ENCODE assay signal across 8 cellular contexts in genomic region chr11:107598225-107599139, GRCh38. TPM values are rescaled to one million over a fixed set of nuclear protein-coding genes. Genes with fewer than 3 reads are reported as not detected.
DNase-seq lines count a peak whose midpoint lies in the region; ATAC-seq and TF ChIP-seq lines count a peak whose summit lies in the region.

No MANE protein-coding gene starts in this region.

- H3K79me2 ChIP-seq in SK-N-SH (ENCODE audit: insufficient read depth): no peaks in the 10 kb centered on the region

- CTCF ChIA-PET in SK-N-SH (lab: Yijun Ruan, JAX): interaction anchor here (0.7 to 2.4 kb wide), 4 partner anchors 9 to 143 kb away, joined by 3 to 8 read pairs (median 4); no protein-coding TSS in a partner anchor

- no peak overlapping the region for H3K9ac ChIP-seq in SK-N-SH

- H3K27ac ChIP-seq in SK-N-SH (ENCODE audit: low read depth in 2 of 2, low read length in 1 of 2): no peak overlapping the region

- H3K4me3 ChIP-seq in GM12865 (ENCODE audit: low read depth, low read length) (no peak overlapping the region), SK-N-SH (ENCODE audit: low read depth in 2 of 2, low read length in 1 of 2) (no peak overlapping the region)

- no peaks in the 10 kb centered on the region for H4K20me1 ChIP-seq in SK-N-SH (ENCODE audit: insufficient read depth)

- 39% methylated on average over 6 of the region's 6 CpGs for WGBS in SK-N-SH (ENCODE audit: low lambda C conversion rate)

- DNase-seq in 8988T (peak; percentile 51), GM12865 (ENCODE audit: low read depth) (peak; percentile 32), SK-N-SH (peak; percentile 45), left kidney (ENCODE audit: low read depth, low spot score) (peak; percentile 28), NOMO-1 treated with dmso at 0.1 percent for 144 hours (lab: John Stamatoyannopoulos, UW; ENCODE audit: unreplicated experiment) (no peak), NCI-H1694 treated with DMSO at 0.1 percent for 48 hours (lab: John Stamatoyannopoulos, UW) (no peak), NCI-H1092 treated with DMSO at 0.1 percent for 48 hours (lab: John Stamatoyannopoulos, UW) (no peak)

- POLR2A ChIA-PET in SK-N-SH (lab: Yijun Ruan, JAX): no interaction called here

- H3K9me2 ChIP-seq in SK-N-SH: no peaks in the 10 kb centered on the region

- no peak overlapping the region for H3K4me2 ChIP-seq in SK-N-SH

- no peaks in the 10 kb centered on the region for H3K9me3 ChIP-seq in SK-N-SH

- TF ChIP-seq CTCF in GM12865 (IDR thresholded peaks at IDR 0.05; ENCODE audit: insufficient read depth, low read depth, low read length, missing control alignments): peak; percentile 53
- peak; percentile 54 for TF ChIP-seq CTCF in SK-N-SH (IDR thresholded peaks at IDR 0.05)

- peaks cover 12% of the 10 kb centered on the region; the same call in 1 of the 2 replicates for H3K27me3 ChIP-seq in SK-N-SH (ENCODE audit: insufficient read depth)

- no peak overlapping the region for H2AFZ ChIP-seq in SK-N-SH (ENCODE audit: low read depth)

- TF ChIP-seq RAD21 in SK-N-SH (IDR thresholded peaks at IDR 0.05; ENCODE audit: low read length): peak; percentile 33

- ATAC-seq in HG02884 (IDR thresholded peaks at IDR 0.05; ENCODE audit: unreplicated experiment): peak; percentile 55

- no peaks in the 10 kb centered on the region for H3F3A ChIP-seq in SK-N-SH (replicated peaks; ENCODE audit: insufficient read depth)

- no peaks in the 10 kb centered on the region for H3K4me1 ChIP-seq in SK-N-SH (ENCODE audit: control insufficient read depth in 1 of 2, insufficient read depth in 2 of 2, low read depth in 1 of 2, low read length in 1 of 2)

- H3K36me3 ChIP-seq in SK-N-SH (replicated peaks in 1 of 2; ENCODE audit: control insufficient read depth in 1 of 2, insufficient read depth in 2 of 2, low read length in 1 of 2): no peaks in the 10 kb centered on the region

- TF ChIP-seq EP300 in SK-N-SH (IDR thresholded peaks at IDR 0.05; ENCODE audit: borderline replicate concordance in 1 of 2, low read depth in 1 of 2, low read length in 1 of 2): no peak

TF ChIP-seq in SK-N-SH, 30 proteins besides CTCF, POLR2A, EP300 and RAD21:
- peak; percentile 30; the same call in 1 of the 2 replicates for TF ChIP-seq SMC3 (IDR thresholded peaks at IDR 0.05; ENCODE audit: low read depth, low read length)
- TF ChIP-seq, protein P1, sequence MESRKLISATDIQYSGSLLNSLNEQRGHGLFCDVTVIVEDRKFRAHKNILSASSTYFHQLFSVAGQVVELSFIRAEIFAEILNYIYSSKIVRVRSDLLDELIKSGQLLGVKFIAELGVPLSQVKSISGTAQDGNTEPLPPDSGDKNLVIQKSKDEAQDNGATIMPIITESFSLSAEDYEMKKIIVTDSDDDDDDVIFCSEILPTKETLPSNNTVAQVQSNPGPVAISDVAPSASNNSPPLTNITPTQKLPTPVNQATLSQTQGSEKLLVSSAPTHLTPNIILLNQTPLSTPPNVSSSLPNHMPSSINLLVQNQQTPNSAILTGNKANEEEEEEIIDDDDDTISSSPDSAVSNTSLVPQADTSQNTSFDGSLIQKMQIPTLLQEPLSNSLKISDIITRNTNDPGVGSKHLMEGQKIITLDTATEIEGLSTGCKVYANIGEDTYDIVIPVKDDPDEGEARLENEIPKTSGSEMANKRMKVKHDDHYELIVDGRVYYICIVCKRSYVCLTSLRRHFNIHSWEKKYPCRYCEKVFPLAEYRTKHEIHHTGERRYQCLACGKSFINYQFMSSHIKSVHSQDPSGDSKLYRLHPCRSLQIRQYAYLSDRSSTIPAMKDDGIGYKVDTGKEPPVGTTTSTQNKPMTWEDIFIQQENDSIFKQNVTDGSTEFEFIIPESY (IDR thresholded peaks at IDR 0.05; ENCODE audit: borderline replicate concordance, low read depth): no peak

RNA-seq across cellular contexts. Expression of gene ELMOD1, which starts 7.5 kb away (rescaled TPM):
- not detected in 2 replicates for polyA plus RNA-seq in SK-N-SH (2012; rRNA removed)
- polyA plus RNA-seq in SK-N-SH (2012; cell fraction: cytosol; rRNA removed): 0.03 and 0.06 TPM in 2 replicates
- 0.06 TPM in 1 of 2 replicates, not detected in the other for polyA plus RNA-seq in SK-N-SH (2012; cell fraction: nucleus; rRNA removed)

RNA-seq across cellular contexts. Expression of gene ALKBH8, which starts 32.9 kb away (rescaled TPM):
- polyA plus RNA-seq in SK-N-SH (2012; rRNA removed): 2.4 and 3.5 TPM in 2 replicates
- polyA plus RNA-seq in SK-N-SH (2012; cell fraction: cytosol; rRNA removed): 4.0 and 4.1 TPM in 2 replicates
- polyA plus RNA-seq in SK-N-SH (2012; cell fraction: nucleus; rRNA removed): 1.9 and 4.6 TPM in 2 replicates

Comparison
In these comparisons a context has a peak if more than half of its experiments do, and no peak if none do; other contexts are left out.
1. DNase-seq: peak in 8988T (single experiment), GM12865 (single experiment), SK-N-SH (single experiment) and left kidney (single experiment); none in NOMO-1 treated with dmso at 0.1 percent for 144 hours (single experiment), NCI-H1694 treated with DMSO at 0.1 percent for 48 hours (single experiment) and NCI-H1092 treated with DMSO at 0.1 percent for 48 hours (single experiment).